In genomic region chr2:26086779-26087178, GRCh38 we compare ENCODE assay signal across 18 cellular contexts. TPM values are rescaled to one million over a fixed set of nuclear protein-coding genes. Genes with fewer than 3 reads are reported as not detected.
A peak's percentile ranks its signal among the peaks of the same experiment; 100 is the strongest.
DNase-seq lines count a peak whose midpoint lies in the region; ATAC-seq, FAIRE-seq and TF ChIP-seq lines count a peak whose summit lies in the region.
"Had no signal": no experiment of that assay in that cellular context is flagged by ENCODE, and none has a peak within 500 bp of the region (broad histone marks: within the 10 kb centered on the region; RNA-seq: fewer than 3 reads in every experiment).

No MANE protein-coding gene starts in this region.

- H4K91ac ChIP-seq in IMR-90 (ENCODE audit: insufficient read depth, low read depth, low read length): no peak overlapping the region

- H3K4ac ChIP-seq in IMR-90 (ENCODE audit: low read depth, low read length): no peak overlapping the region

- H3K27me3 ChIP-seq in GM23248 (replicated peaks; ENCODE audit: insufficient read depth): no peaks in the 10 kb centered on the region
- H3K27me3 ChIP-seq in IMR-90 (ENCODE audit: control insufficient read depth, insufficient read depth, low read length): no peaks in the 10 kb centered on the region
- no peaks in the 10 kb centered on the region for H3K27me3 ChIP-seq in transverse colon
- H3K27me3 ChIP-seq: tibial artery had no signal

- H3K79me1 ChIP-seq in IMR-90 (ENCODE audit: low read depth in 1 of 2, low read length in 2 of 2): peaks cover 14 to 59% of the 10 kb centered on the region in 2 experiments

- BruUV-seq in IMR-90 (replicated peaks; lab: Mats Ljungman, UMichigan): no TSS peak

- TF ChIP-seq POLR2A in IMR-90 (IDR thresholded peaks at IDR 0.05; ENCODE audit: low read depth, low read length) (no peak), H54 (IDR thresholded peaks at IDR 0.05; ENCODE audit: low read depth, low read length) (no peak), transverse colon (IDR thresholded peaks at IDR 0.05) (no peak)

- H3K9me1 ChIP-seq in IMR-90 (ENCODE audit: insufficient read depth, low read length): 0 out of 2 replicates have a peak, but pooled peaks cover 3% of the 10 kb centered on the region

- peaks cover 5% of the 10 kb centered on the region for H3K9me3 Mint-ChIP-seq in activated naive CD8-positive, alpha-beta T cell (ENCODE audit: low read depth)
- no peaks in the 10 kb centered on the region for H3K9me3 Mint-ChIP-seq in natural killer cell treated with Interleukin-12 subunit alpha and Interleukin-12 subunit beta and Interleukin-15 and Interleukin-18, amount 100 ng/mL, for 72 hours

- FAIRE-seq in H54 (lab: Jason Lieb, UNC): no peak
- FAIRE-seq: D721Med had no signal

- H3K27me3 Mint-ChIP-seq in activated naive CD8-positive, alpha-beta T cell: no peaks in the 10 kb centered on the region
- H3K27me3 Mint-ChIP-seq in natural killer cell treated with Interleukin-12 subunit alpha and Interleukin-12 subunit beta and Interleukin-15 and Interleukin-18, amount 100 ng/mL, for 72 hours: no peaks in the 10 kb centered on the region
- H3K27me3 Mint-ChIP-seq: stimulated activated naive B cell treated with anti-CD40 and anti-IgM and Interleukin-4, amounts not matched to agents 10 μg/mL and 1 μg/mL and 100 μg/mL, for 72 hours had no signal

- H2AK9ac ChIP-seq in IMR-90 (replicated peaks; ENCODE audit: low read depth, low read length, poor library complexity): no peak overlapping the region

- dilution Hi-C loops in IMR-90 (cut with HindIII; ENCODE audit: low sequenced_read_pairs, unreplicated experiment): no loop called here

- peaks cover 25% of the 10 kb centered on the region for H3F3A ChIP-seq in GM23248 (ENCODE audit: insufficient read depth)

- no peak overlapping the region for H2BK20ac ChIP-seq in IMR-90 (ENCODE audit: low read depth, low read length)

- no peaks in the 10 kb centered on the region for H3K9me2 ChIP-seq in GM23248 (ENCODE audit: insufficient read depth)

- no peak overlapping the region for H3K56ac ChIP-seq in IMR-90 (ENCODE audit: extremely low read depth, insufficient read depth, low read length)

- peak overlapping the region; percentile 81 for H3K27ac Mint-ChIP-seq in activated naive CD8-positive, alpha-beta T cell
- H3K27ac Mint-ChIP-seq in natural killer cell treated with Interleukin-12 subunit alpha and Interleukin-12 subunit beta and Interleukin-15 and Interleukin-18, amount 100 ng/mL, for 72 hours: peak overlapping the region; percentile 69 to 84
- H3K27ac Mint-ChIP-seq: nephron had no signal

- TF ChIP-seq EP300 in transverse colon (IDR thresholded peaks at IDR 0.05; ENCODE audit: low read depth): no peak

- H2BK120ac ChIP-seq in IMR-90 (ENCODE audit: low read depth, low read length): no peak overlapping the region

- H3K9me3 ChIP-seq in GM23248 (ENCODE audit: low read depth) (no peaks in the 10 kb centered on the region), IMR-90 (ENCODE audit: control insufficient read depth, insufficient read depth, low read length) (no peaks in the 10 kb centered on the region), transverse colon (no peaks in the 10 kb centered on the region)
- H3K9me3 ChIP-seq: tibial artery had no signal

- peaks cover 100% of the 10 kb centered on the region for H3K79me2 ChIP-seq in GM23248 (ENCODE audit: insufficient read depth)

- H3K14ac ChIP-seq in IMR-90 (replicated peaks; ENCODE audit: low read depth, low read length): no peak overlapping the region

- H2AFZ ChIP-seq in GM23248: no peak overlapping the region
- H2AFZ ChIP-seq in IMR-90 (replicated peaks; ENCODE audit: low read length, poor library complexity): no peak overlapping the region

- peaks cover 14% of the 10 kb centered on the region for H3K36me3 Mint-ChIP-seq in activated naive CD8-positive, alpha-beta T cell
- H3K36me3 Mint-ChIP-seq in natural killer cell treated with Interleukin-12 subunit alpha and Interleukin-12 subunit beta and Interleukin-15 and Interleukin-18, amount 100 ng/mL, for 72 hours: peaks cover 10% of the 10 kb centered on the region

- no peak for TF ChIP-seq RAD21 in IMR-90 (IDR thresholded peaks at IDR 0.05; ENCODE audit: low read length)

- H3K4me1 Mint-ChIP-seq in activated naive CD8-positive, alpha-beta T cell (ENCODE audit: low read depth): peaks cover 45% of the 10 kb centered on the region
- peaks cover 51 to 59% of the 10 kb centered on the region in 2 donors for H3K4me1 Mint-ChIP-seq in natural killer cell treated with Interleukin-12 subunit alpha and Interleukin-12 subunit beta and Interleukin-15 and Interleukin-18, amount 100 ng/mL, for 72 hours (ENCODE audit: low read depth in 2 of 2)

- 89 to 93% methylated on average over 5 of the region's 5 CpGs for whole genome bisulfite sequencing in GM23248 (ENCODE audit: low coverage in 1 of 2, low lambda C conversion rate in 2 of 2, missing lambda C conversion rate in 2 of 2), 2 experiments
- 83% methylated on average over 1 of the region's 5 CpGs; no CpG with 5 or more reads in 1 of the 2 experiments for WGBS in IMR-90 (ENCODE audit: extremely low coverage in 2 of 2, insufficient read length in 1 of 2), 2 experiments
- 77 to 80% methylated on average over 5 of the region's 5 CpGs for WGBS in transverse colon (ENCODE audit: low coverage in 1 of 2), 2 donors

- TF ChIP-seq CTCF in IMR-90 (conservative IDR thresholded peaks at IDR 0.05; ENCODE audit: low read depth, low read length) (no peak), transverse colon (IDR thresholded peaks at IDR 0.05) (no peak)

- POLR2A ChIA-PET in IMR-90 (lab: Charles Lee; ENCODE audit: unreplicated experiment): no interaction called here

- H3K36me3 ChIP-seq in GM23248 (ENCODE audit: low read depth) (0 out of 2 replicates have a peak, but pooled peaks cover 5% of the 10 kb centered on the region), IMR-90 (ENCODE audit: control insufficient read depth, insufficient read depth, low read length) (no peaks in the 10 kb centered on the region), transverse colon (no peaks in the 10 kb centered on the region)

- no peak overlapping the region for H3K4me3 ChIP-seq in GM23248
- H3K4me3 ChIP-seq in IMR-90 (ENCODE audit: insufficient read depth, low read depth, low read length): no peak overlapping the region
- H3K4me3 ChIP-seq in transverse colon: no peak overlapping the region
- H3K4me3 ChIP-seq: GM12878, tibial artery had no signal

- no peak overlapping the region for H2AK5ac ChIP-seq in IMR-90 (ENCODE audit: low read depth, low read length)

- peaks cover 14% of the 10 kb centered on the region for H4K20me1 ChIP-seq in GM23248 (ENCODE audit: insufficient read depth)
- peaks cover 63% of the 10 kb centered on the region for H4K20me1 ChIP-seq in IMR-90 (ENCODE audit: insufficient read depth, low read length)

- CTCF ChIA-PET in IMR-90 (lab: Yijun Ruan, JAX): interaction anchor here (0.6 kb wide), 1 partner anchor 208 kb away, joined by 5 read pairs; no protein-coding TSS in a partner anchor

- H3K23ac ChIP-seq in IMR-90 (ENCODE audit: low read depth, low read length): no peak overlapping the region

- H3K9ac ChIP-seq in GM23248 (no peak overlapping the region), IMR-90 (ENCODE audit: low read depth, low read length) (no peak overlapping the region)

- no peak for DNase-seq in GM23248
- no peak for DNase-seq in IMR-90
- DNase-seq in natural killer cell treated with Interleukin-12 subunit alpha and Interleukin-12 subunit beta and Interleukin-15 and Interleukin-18, amount 100 ng/mL, for 72 hours (ENCODE audit: low spot score): no peak
- DNase-seq in H54 (ENCODE audit: insufficient read length, low spot score): no peak
- DNase-seq in cerebellar nuclear complex (lab: John Stamatoyannopoulos, UW): no peak
- DNase-seq in transverse colon: no peak
- DNase-seq: amygdala; GDM1; Karpas-422; NCI-H1417; NCI-H526; stimulated activated naive B cell treated with anti-CD40 and anti-IgM and Interleukin-4, amounts not matched to agents 10 μg/mL and 1 μg/mL and 100 μg/mL, for 72 hours; tibial artery had no signal

- H4K5ac ChIP-seq in IMR-90 (ENCODE audit: low read depth, low read length): no peak overlapping the region; the same call in 1 of the 2 replicates

- H2BK5ac ChIP-seq in IMR-90 (ENCODE audit: low read depth, low read length, poor library complexity, severe bottlenecking): peak overlapping the region; percentile 31

- in situ Hi-C loops in GM23248 (cut with MboI): no loop called here
- in situ Hi-C loops in IMR-90 (cut with MboI; ENCODE audit: low sequenced_read_pairs): no loop called here
- in situ Hi-C loops in transverse colon (cut with MboI; ENCODE audit: low pct_ligation_motif_present in 1 of 4, low pct_unique_long_range_greater_than_20kb in 1 of 4, low sequenced_read_pairs in 3 of 4): no loop called here

- H2BK15ac ChIP-seq in IMR-90 (ENCODE audit: low read depth, low read length): no peak overlapping the region

- peak overlapping the region; percentile 36 for H3K4me3 Mint-ChIP-seq in activated naive CD8-positive, alpha-beta T cell
- H3K4me3 Mint-ChIP-seq in natural killer cell treated with Interleukin-12 subunit alpha and Interleukin-12 subunit beta and Interleukin-15 and Interleukin-18, amount 100 ng/mL, for 72 hours: peak overlapping the region; percentile 51
- H3K4me3 Mint-ChIP-seq: nephron had no signal

- H4K8ac ChIP-seq in IMR-90 (ENCODE audit: low read depth in 2 of 2, low read length in 2 of 2): no peak overlapping the region

- H3K4me1 ChIP-seq in GM23248 (ENCODE audit: insufficient read depth) (peaks cover 12% of the 10 kb centered on the region), IMR-90 (ENCODE audit: control insufficient read depth, insufficient read depth, low read length) (no peaks in the 10 kb centered on the region; the same call in 1 of the 2 replicates), transverse colon (peaks cover 3 to 17% (median 4%) of the 10 kb centered on the region in 4 donors)

- no peak overlapping the region for H3K18ac ChIP-seq in IMR-90 (ENCODE audit: low read depth, low read length)

- intact Hi-C loops in IMR-90 (cut with micrococcal nuclease): loop anchor here (5.0 to 10.0 kb wide), 2 partner anchors 41 to 92 kb away; no protein-coding TSS in a partner anchor
- intact Hi-C loops in transverse colon (cut with DNase I; ENCODE audit: low total_unique reads): no loop called here

- H3K27ac ChIP-seq in GM23248: peak overlapping the region; percentile 33
- H3K27ac ChIP-seq in IMR-90 (ENCODE audit: insufficient read depth, low read length): no peak overlapping the region
- H3K27ac ChIP-seq in transverse colon: no peak overlapping the region
- H3K27ac ChIP-seq: tibial artery had no signal

- no peak for ATAC-seq in IMR-90 (ENCODE audit: low read depth)
- peak in 1 of 2 donors; percentile 26 for ATAC-seq in natural killer cell treated with Interleukin-12 subunit alpha and Interleukin-12 subunit beta and Interleukin-15 and Interleukin-18, amount 100 ng/mL, for 72 hours
- ATAC-seq in HG02852 (IDR thresholded peaks at IDR 0.05; ENCODE audit: unreplicated experiment): no peak

- H3K4me2 ChIP-seq in GM23248 (ENCODE audit: unreplicated experiment) (no peak overlapping the region), IMR-90 (ENCODE audit: low read depth, low read length) (no peak overlapping the region)

RNA-seq across cellular contexts. Expression of gene RAB10, which starts 52.9 kb away (rescaled TPM):
- total RNA-seq in GM23248 (2014; rRNA removed; shearing (Covaris generic)): 86.7 and 97.4 TPM in 2 replicates
- 147 and 151 TPM in 2 replicates for polyA plus RNA-seq in GM23248 (2016; fragmentation: Nextera tagmentation; extraction: Ambion mirVana)
- 30.1 and 79.7 TPM in 2 replicates for total RNA-seq in IMR-90 (2012; rRNA removed)
- 66.5 and 77.1 TPM in 2 replicates for polyA plus RNA-seq in IMR-90 (2012; rRNA removed)
- polyA plus RNA-seq in IMR-90 (2012; cell fraction: cytosol; rRNA removed): 45.2 and 71.7 TPM in 2 replicates
- 23.0 and 23.3 TPM in 2 replicates for polyA plus RNA-seq in IMR-90 (2012; cell fraction: nucleus; rRNA removed; ENCODE audit: low replicate concordance)
- total RNA-seq in natural killer cell treated with Interleukin-12 subunit alpha and Interleukin-12 subunit beta and Interleukin-15 and Interleukin-18, amount 100 ng/mL, for 72 hours: 100 to 1,000 TPM in 1 of 2 donors, 10 to 100 TPM in 1; 92.2 to 126 TPM
- total RNA-seq in transverse colon: 100 to 1,000 TPM in 3 of 4 donors, 10 to 100 TPM in 1; 99.5 to 150 (median 144) TPM
